ENCODE assay signal across 10 cellular contexts in genomic region chr5:89313044-89313443, GRCh38.
DNase-seq lines count a peak whose midpoint lies in the region; ATAC-seq, FAIRE-seq and TF ChIP-seq lines count a peak whose summit lies in the region.
"Had no signal": no experiment of that assay in that cellular context is flagged by ENCODE, and none has a peak within 500 bp of the region (broad histone marks: within the 10 kb centered on the region; RNA-seq: fewer than 3 reads in every experiment).

No MANE protein-coding gene starts in this region.

- no peak for TF ChIP-seq POLR2A in GM12878 (IDR thresholded peaks at IDR 0.05; ENCODE audit: low read depth, low read length)

- 0% methylated on average over 2 of the region's 2 CpGs for WGBS in GM12878 (ENCODE audit: insufficient coverage, insufficient replicate concordance, low lambda C conversion rate, missing lambda C conversion rate)

- H3K79me2 ChIP-seq in GM12878 (ENCODE audit: control insufficient read depth, insufficient read depth, low read length), result no peaks in the 10 kb centered on the region

- no TSS peak for BruUV-seq in GM12878 (replicated peaks; lab: Mats Ljungman, UMichigan)

- no peak for TF ChIP-seq CTCF in GM12878 (IDR thresholded peaks at IDR 0.05 in 2 of 3, conservative IDR thresholded peaks at IDR 0.05 in 1 of 3; ENCODE audit: control insufficient read depth in 2 of 3, extremely low read depth in 1 of 3, insufficient read depth in 1 of 3, low read depth in 3 of 3, low read length in 3 of 3)

- H3K27me3 Mint-ChIP-seq in naive B cell, result no peaks in the 10 kb centered on the region

- POLR2A ChIA-PET in GM12878 (lab: Charles Lee), result interaction anchor here (1.2 to 2.4 kb wide), 6 partner anchors 11 to 240 kb away, joined by 3 to 22 read pairs (median 7); no protein-coding TSS in a partner anchor

- H4K20me1 ChIP-seq in GM12878 (ENCODE audit: control insufficient read depth, insufficient read depth), result no peaks in the 10 kb centered on the region

- peak overlapping the region; percentile 67 for H3K4me2 ChIP-seq in GM12878 (ENCODE audit: control insufficient read depth, insufficient read depth)

- no peak overlapping the region for H3K4me3 ChIP-seq in GM12878

- peak overlapping the region; percentile 57 to 96 (median 83) for H3K27ac Mint-ChIP-seq in naive B cell

- no peaks in the 10 kb centered on the region for H3K27me3 ChIP-seq in GM12878 (replicated peaks in 1 of 2; ENCODE audit: control insufficient read depth in 2 of 2, insufficient read depth in 2 of 2, low read length in 1 of 2)

- H3K4me1 Mint-ChIP-seq in naive B cell, result peaks cover 29 to 46% (median 40%) of the 10 kb centered on the region in 3 donors

- in situ Hi-C loops in GM12878 (cut with MboI), result no loop called here

- H3K4me3 Mint-ChIP-seq in naive B cell, result peak overlapping the region in 1 of 8 donors; percentile 20

- peaks cover 0 to 7% (median 5%) of the 10 kb centered on the region in 7 donors for H3K9me3 Mint-ChIP-seq in naive B cell

- peak overlapping the region; percentile 70 for H3K9ac ChIP-seq in GM12878 (ENCODE audit: control insufficient read depth, insufficient read depth, low read length)

- intact Hi-C loops in GM12878 (cut with micrococcal nuclease; ENCODE audit: unreplicated experiment), result loop anchor here (1.0 kb wide), 1 partner anchor 42 kb away; no protein-coding TSS in a partner anchor

- RAD21 ChIA-PET in GM12878 (lab: Charles Lee; ENCODE audit: unreplicated experiment), result interaction anchor here (0.5 to 5.1 kb wide), 22 partner anchors 10 to 583 kb away, joined by 3 to 101 read pairs (median 7); partner anchors contain the start of gene MEF2C

- H3K36me3 Mint-ChIP-seq in naive B cell, result no peaks in the 10 kb centered on the region

- H3K36me3 ChIP-seq in GM12878 (ENCODE audit: control insufficient read depth in 2 of 2, insufficient read depth in 2 of 2, low read length in 1 of 2), result no peaks in the 10 kb centered on the region

- ATAC-seq in GM12878 (peak; percentile 39), naive B cell (ENCODE audit: low read depth in 2 of 2) (no peak), GM18861 (IDR thresholded peaks at IDR 0.05; ENCODE audit: unreplicated experiment) (no peak)

- no peak for FAIRE-seq in GM12878 (lab: Jason Lieb, UNC)

- peaks cover 8% of the 10 kb centered on the region for H3K9me3 ChIP-seq in GM12878 (replicated peaks; ENCODE audit: control insufficient read depth, insufficient read depth, low read length)

- SMC1A ChIA-PET in GM12878 (lab: Charles Lee; ENCODE audit: uncharacterized antibody, unreplicated experiment), result interaction anchor here (0.7 to 4.0 kb wide), 32 partner anchors 10 to 584 kb away, joined by 3 to 108 read pairs (median 4); partner anchors contain the start of gene MEF2C

- no peak for TF ChIP-seq RAD21 in GM12878 (IDR thresholded peaks at IDR 0.05; ENCODE audit: insufficient read depth, low read depth, low read length)

- DNase-seq in DMS53 (lab: John Stamatoyannopoulos, UW), result peak; percentile 68
- DNase-seq in DMS53 treated with DMSO at 0.1 percent for 48 hours (lab: John Stamatoyannopoulos, UW; ENCODE audit: unreplicated experiment), result no peak
- peak; percentile 97 for DNase-seq in HT1080 (ENCODE audit: low read depth)
- DNase-seq in GM12878 (ENCODE audit: low read depth, low spot score), result no peak
- no peak for DNase-seq in naive B cell
- DNase-seq in KG1 (lab: John Stamatoyannopoulos, UW), result no peak
- DNase-seq in activated naive CD4-positive, alpha-beta T cell (lab: John Stamatoyannopoulos, UW), result no peak
- DNase-seq: 8988T; activated CD4-positive, alpha-beta T cell treated with anti-CD3 and anti-CD28 coated beads, Interleukin-2, amount 50 U/mL, for 48 hours had no signal

- H3K4me1 ChIP-seq in GM12878 (ENCODE audit: control insufficient read depth, insufficient read depth, low read length), result peaks cover 46% of the 10 kb centered on the region

- H3K27ac ChIP-seq in GM12878 (ENCODE audit: control insufficient read depth, insufficient read depth), result peak overlapping the region; percentile 97

- CTCF ChIA-PET in GM12878 (lab: Yijun Ruan, JAX), result interaction anchor here (0.6 to 3.7 kb wide), 13 partner anchors 10 to 584 kb away, joined by 3 to 12 read pairs (median 4); no protein-coding TSS in a partner anchor

- no peak for TF ChIP-seq EP300 in GM12878 (IDR thresholded peaks at IDR 0.05; ENCODE audit: borderline replicate concordance in 1 of 2, control insufficient read depth in 1 of 2, low read depth in 2 of 2, low read length in 2 of 2)

- no peak overlapping the region; the same call in none of the 2 replicates for H2AFZ ChIP-seq in GM12878 (ENCODE audit: control insufficient read depth, low read depth, low read length)

TF ChIP-seq in GM12878, 131 proteins besides CTCF, POLR2A, EP300 and RAD21:
- TF ChIP-seq POLR2AphosphoS5 (IDR thresholded peaks at IDR 0.05; ENCODE audit: low read length) (0 out of 2 replicates have a peak, but pooled peaks have one; percentile 44), SKIL (IDR thresholded peaks at IDR 0.05; ENCODE audit: low read depth, poor library complexity, severe bottlenecking) (no peak), CBX3 (IDR thresholded peaks at IDR 0.05; ENCODE audit: borderline replicate concordance, low read depth) (no peak), IRF4 (IDR thresholded peaks at IDR 0.05; ENCODE audit: low read depth, low read length) (0 out of 2 replicates have a peak, but pooled peaks have one; percentile 24), WRNIP1 (IDR thresholded peaks at IDR 0.05; ENCODE audit: borderline replicate concordance, low read depth, low read length) (no peak), SMARCA5 (IDR thresholded peaks at IDR 0.05) (no peak), MEF2B (IDR thresholded peaks at IDR 0.05; ENCODE audit: partially characterized antibody, poor library complexity, severe bottlenecking) (no peak), IKZF2 (IDR thresholded peaks at IDR 0.05) (peak; percentile 7 to 20; a peak in 1 of 4 replicates), FOXM1 (IDR thresholded peaks at IDR 0.05; ENCODE audit: low read depth, low read length) (no peak)

Comparison
In these comparisons a context has a peak if more than half of its experiments do, and no peak if none do; other contexts are left out.
1. DNase-seq: peak in DMS53 (single experiment) and HT1080 (single experiment); none in DMS53 treated with DMSO at 0.1 percent for 48 hours (single experiment), GM12878 (single experiment), naive B cell (single experiment), KG1 (single experiment) and activated naive CD4-positive, alpha-beta T cell (0 of 4).